4 cellular contexts compared by ENCODE assay signal in the genomic region with DNA sequence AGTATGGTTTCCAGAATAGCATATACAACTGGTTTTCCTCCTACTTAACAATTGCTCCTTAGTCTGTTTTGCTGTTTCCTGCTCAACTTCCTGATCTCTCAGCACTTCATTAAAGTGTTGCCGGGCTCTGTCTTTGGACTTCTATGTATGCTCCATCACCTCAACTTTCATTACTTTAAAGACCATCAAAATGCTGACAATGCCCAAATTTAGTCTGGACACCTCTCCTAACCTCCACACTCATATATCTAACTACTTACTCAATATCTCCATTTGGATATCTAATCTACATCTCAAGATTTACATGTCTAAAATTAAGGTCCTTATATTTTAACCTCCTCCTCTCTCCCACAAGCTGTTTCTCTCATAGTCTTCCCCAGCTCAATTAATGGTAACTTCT.
TF ChIP-seq lines count a peak whose summit lies in the region.

No MANE protein-coding gene starts in this region.

TF ChIP-seq in HepG2, 621 proteins besides CTCF, POLR2A, EP300 and RAD21:
- TF ChIP-seq, protein P1, sequence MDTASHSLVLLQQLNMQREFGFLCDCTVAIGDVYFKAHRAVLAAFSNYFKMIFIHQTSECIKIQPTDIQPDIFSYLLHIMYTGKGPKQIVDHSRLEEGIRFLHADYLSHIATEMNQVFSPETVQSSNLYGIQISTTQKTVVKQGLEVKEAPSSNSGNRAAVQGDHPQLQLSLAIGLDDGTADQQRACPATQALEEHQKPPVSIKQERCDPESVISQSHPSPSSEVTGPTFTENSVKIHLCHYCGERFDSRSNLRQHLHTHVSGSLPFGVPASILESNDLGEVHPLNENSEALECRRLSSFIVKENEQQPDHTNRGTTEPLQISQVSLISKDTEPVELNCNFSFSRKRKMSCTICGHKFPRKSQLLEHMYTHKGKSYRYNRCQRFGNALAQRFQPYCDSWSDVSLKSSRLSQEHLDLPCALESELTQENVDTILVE (CRISPR knock-in tag; IDR thresholded peaks at IDR 0.05): no peak
- TF ChIP-seq ZNF674 (CRISPR knock-in tag; IDR thresholded peaks at IDR 0.05; ENCODE audit: low read depth): no peak
- peak; percentile 75 to 82 for TF ChIP-seq MAFK (conservative IDR thresholded peaks at IDR 0.05 in 1 of 2, IDR thresholded peaks at IDR 0.05 in 1 of 2; ENCODE audit: low read length in 2 of 2)
- peak; percentile 64 for TF ChIP-seq MAFF (IDR thresholded peaks at IDR 0.05; ENCODE audit: low read depth, low read length)
- no peak for TF ChIP-seq ZNF292 (CRISPR knock-in tag; IDR thresholded peaks at IDR 0.05; ENCODE audit: borderline replicate concordance, low read depth)
- TF ChIP-seq HDAC2 (CRISPR knock-in tag; IDR thresholded peaks at IDR 0.05): no peak

TF ChIP-seq in A549, 52 proteins besides CTCF, POLR2A, EP300 and RAD21:
- TF ChIP-seq JUNB (IDR thresholded peaks at IDR 0.05) (no peak), ESRRA (IDR thresholded peaks at IDR 0.05; ENCODE audit: borderline replicate concordance, low read length) (no peak), MAFK (IDR thresholded peaks at IDR 0.05; ENCODE audit: partially characterized antibody) (peak; percentile 68)
- TF ChIP-seq, protein P2, sequence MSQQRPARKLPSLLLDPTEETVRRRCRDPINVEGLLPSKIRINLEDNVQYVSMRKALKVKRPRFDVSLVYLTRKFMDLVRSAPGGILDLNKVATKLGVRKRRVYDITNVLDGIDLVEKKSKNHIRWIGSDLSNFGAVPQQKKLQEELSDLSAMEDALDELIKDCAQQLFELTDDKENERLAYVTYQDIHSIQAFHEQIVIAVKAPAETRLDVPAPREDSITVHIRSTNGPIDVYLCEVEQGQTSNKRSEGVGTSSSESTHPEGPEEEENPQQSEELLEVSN (IDR thresholded peaks at IDR 0.05; ENCODE audit: borderline replicate concordance, low read depth): no peak

TF ChIP-seq in IMR-90, 13 proteins besides CTCF, POLR2A, EP300 and RAD21:
- TF ChIP-seq MAFK (IDR thresholded peaks at IDR 0.05; ENCODE audit: low read depth, low read length) (peak; percentile 69), MAZ (IDR thresholded peaks at IDR 0.05; ENCODE audit: borderline replicate concordance, low read depth, low read length) (no peak)

TF ChIP-seq in K562, 482 proteins besides CTCF, POLR2A, EP300 and RAD21:
- TF ChIP-seq, protein P3, sequence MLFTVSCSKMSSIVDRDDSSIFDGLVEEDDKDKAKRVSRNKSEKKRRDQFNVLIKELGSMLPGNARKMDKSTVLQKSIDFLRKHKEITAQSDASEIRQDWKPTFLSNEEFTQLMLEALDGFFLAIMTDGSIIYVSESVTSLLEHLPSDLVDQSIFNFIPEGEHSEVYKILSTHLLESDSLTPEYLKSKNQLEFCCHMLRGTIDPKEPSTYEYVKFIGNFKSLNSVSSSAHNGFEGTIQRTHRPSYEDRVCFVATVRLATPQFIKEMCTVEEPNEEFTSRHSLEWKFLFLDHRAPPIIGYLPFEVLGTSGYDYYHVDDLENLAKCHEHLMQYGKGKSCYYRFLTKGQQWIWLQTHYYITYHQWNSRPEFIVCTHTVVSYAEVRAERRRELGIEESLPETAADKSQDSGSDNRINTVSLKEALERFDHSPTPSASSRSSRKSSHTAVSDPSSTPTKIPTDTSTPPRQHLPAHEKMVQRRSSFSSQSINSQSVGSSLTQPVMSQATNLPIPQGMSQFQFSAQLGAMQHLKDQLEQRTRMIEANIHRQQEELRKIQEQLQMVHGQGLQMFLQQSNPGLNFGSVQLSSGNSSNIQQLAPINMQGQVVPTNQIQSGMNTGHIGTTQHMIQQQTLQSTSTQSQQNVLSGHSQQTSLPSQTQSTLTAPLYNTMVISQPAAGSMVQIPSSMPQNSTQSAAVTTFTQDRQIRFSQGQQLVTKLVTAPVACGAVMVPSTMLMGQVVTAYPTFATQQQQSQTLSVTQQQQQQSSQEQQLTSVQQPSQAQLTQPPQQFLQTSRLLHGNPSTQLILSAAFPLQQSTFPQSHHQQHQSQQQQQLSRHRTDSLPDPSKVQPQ (CRISPR knock-in tag; IDR thresholded peaks at IDR 0.05; ENCODE audit: borderline replicate concordance): no peak
- peak; percentile 14; the same call in 1 of the 2 replicates for TF ChIP-seq MAFK (IDR thresholded peaks at IDR 0.05; ENCODE audit: low read length)
- peak; percentile 31; the same call in 1 of the 2 replicates for TF ChIP-seq MAFF (IDR thresholded peaks at IDR 0.05; ENCODE audit: low read length)
- TF ChIP-seq ZNF212 (CRISPR knock-in tag; IDR thresholded peaks at IDR 0.05): no peak
- TF ChIP-seq SNIP1 (IDR thresholded peaks at IDR 0.05; ENCODE audit: low read depth): no peak
- no peak for TF ChIP-seq NCOA6 (IDR thresholded peaks at IDR 0.05)
- TF ChIP-seq C11orf30 (IDR thresholded peaks at IDR 0.05; ENCODE audit: low read depth): peak; percentile 55
- TF ChIP-seq RBM15 (IDR thresholded peaks at IDR 0.05; ENCODE audit: insufficient read depth, low read length): no peak
- TF ChIP-seq, protein P4, sequence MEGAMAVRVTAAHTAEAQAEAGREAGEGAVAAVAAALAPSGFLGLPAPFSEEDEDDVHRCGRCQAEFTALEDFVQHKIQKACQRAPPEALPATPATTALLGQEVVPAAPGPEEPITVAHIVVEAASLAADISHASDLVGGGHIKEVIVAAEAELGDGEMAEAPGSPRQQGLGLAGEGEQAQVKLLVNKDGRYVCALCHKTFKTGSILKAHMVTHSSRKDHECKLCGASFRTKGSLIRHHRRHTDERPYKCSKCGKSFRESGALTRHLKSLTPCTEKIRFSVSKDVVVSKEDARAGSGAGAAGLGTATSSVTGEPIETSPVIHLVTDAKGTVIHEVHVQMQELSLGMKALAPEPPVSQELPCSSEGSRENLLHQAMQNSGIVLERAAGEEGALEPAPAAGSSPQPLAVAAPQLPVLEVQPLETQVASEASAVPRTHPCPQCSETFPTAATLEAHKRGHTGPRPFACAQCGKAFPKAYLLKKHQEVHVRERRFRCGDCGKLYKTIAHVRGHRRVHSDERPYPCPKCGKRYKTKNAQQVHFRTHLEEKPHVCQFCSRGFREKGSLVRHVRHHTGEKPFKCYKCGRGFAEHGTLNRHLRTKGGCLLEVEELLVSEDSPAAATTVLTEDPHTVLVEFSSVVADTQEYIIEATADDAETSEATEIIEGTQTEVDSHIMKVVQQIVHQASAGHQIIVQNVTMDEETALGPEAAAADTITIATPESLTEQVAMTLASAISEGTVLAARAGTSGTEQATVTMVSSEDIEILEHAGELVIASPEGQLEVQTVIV (CRISPR knock-in tag; IDR thresholded peaks at IDR 0.05; ENCODE audit: borderline replicate concordance): no peak
- TF ChIP-seq, protein P5, sequence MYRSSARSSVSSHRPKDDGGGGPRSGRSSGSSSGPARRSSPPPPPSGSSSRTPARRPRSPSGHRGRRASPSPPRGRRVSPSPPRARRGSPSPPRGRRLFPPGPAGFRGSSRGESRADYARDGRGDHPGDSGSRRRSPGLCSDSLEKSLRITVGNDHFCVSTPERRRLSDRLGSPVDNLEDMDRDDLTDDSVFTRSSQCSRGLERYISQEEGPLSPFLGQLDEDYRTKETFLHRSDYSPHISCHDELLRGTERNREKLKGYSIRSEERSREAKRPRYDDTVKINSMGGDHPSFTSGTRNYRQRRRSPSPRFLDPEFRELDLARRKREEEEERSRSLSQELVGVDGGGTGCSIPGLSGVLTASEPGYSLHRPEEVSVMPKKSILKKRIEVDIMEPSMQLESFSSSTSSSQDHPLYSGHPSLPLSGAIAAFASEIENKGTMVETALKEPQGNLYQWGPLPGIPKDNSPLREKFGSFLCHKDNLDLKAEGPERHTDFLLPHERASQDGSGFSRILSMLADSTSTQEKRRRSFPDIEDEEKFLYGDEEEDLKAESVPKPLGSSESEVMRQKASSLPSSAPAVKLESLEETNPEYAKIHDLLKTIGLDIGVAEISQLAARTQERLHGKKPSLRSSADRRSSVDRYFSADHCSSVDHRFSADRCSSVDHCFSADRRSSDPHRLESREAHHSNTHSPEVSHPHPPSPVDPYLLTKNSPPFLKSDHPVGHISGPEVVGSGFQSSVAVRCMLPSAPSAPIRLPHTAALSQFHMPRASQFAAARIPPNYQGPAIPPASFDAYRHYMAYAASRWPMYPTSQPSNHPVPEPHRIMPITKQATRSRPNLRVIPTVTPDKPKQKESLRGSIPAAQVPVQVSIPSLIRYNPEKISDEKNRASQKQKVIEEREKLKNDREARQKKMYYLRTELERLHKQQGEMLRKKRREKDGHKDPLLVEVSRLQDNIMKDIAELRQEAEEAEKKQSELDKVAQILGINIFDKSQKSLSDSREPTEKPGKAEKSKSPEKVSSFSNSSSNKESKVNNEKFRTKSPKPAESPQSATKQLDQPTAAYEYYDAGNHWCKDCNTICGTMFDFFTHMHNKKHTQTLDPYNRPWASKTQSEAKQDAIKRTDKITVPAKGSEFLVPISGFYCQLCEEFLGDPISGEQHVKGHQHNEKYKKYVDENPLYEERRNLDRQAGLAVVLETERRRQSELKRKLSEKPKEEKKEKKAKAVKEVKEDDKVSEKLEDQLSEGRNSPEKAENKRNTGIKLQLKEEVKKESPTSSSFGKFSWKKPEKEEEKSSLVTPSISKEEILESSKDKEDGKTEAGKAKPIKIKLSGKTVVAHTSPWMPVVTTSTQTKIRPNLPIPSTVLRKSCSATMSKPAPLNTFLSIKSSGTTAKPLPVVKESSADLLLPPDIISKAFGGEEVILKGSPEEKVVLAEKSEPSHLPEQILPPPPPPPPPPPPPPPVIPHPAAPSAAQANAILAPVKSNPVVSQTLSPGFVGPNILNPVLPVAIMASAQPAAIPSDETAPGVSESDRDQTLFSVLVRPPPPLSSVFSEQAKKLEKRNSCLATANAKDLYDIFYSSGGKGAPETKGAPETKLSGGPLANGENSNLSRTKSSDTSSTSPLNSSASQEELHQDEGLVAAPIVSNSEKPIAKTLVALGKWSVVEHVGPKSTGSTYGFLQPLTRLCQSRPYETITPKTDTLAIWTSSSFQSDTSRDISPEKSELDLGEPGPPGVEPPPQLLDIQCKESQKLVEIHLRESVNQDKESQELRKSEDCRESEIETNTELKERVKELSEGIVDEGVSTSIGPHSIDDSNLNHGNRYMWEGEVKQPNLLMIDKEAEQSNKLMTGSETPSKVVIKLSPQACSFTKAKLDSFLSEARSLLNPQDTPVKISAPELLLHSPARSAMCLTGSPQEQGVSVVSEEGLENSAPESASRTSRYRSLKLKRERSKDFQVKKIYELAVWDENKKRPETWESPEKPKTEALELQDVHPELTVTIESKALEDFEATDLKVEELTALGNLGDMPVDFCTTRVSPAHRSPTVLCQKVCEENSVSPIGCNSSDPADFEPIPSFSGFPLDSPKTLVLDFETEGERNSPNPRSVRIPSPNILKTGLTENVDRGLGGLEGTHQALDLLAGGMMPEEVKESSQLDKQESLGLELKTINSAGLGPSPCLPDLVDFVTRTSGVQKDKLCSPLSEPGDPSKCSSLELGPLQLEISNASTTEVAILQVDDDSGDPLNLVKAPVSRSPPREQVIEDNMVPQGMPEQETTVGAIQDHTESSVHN (IDR thresholded peaks at IDR 0.05; ENCODE audit: borderline replicate concordance in 1 of 2, low read depth in 1 of 2): no peak
- peak; percentile 77 for TF ChIP-seq ZNF316 (IDR thresholded peaks at IDR 0.05)
- TF ChIP-seq, protein P6, sequence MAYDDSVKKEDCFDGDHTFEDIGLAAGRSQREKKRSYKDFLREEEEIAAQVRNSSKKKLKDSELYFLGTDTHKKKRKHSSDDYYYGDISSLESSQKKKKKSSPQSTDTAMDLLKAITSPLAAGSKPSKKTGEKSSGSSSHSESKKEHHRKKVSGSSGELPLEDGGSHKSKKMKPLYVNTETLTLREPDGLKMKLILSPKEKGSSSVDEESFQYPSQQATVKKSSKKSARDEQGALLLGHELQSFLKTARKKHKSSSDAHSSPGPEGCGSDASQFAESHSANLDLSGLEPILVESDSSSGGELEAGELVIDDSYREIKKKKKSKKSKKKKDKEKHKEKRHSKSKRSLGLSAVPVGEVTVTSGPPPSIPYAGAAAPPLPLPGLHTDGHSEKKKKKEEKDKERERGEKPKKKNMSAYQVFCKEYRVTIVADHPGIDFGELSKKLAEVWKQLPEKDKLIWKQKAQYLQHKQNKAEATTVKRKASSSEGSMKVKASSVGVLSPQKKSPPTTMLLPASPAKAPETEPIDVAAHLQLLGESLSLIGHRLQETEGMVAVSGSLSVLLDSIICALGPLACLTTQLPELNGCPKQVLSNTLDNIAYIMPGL (CRISPR knock-in tag; IDR thresholded peaks at IDR 0.05): no peak
- TF ChIP-seq LEF1 (IDR thresholded peaks at IDR 0.05): no peak
- TF ChIP-seq MAFG (tag; conservative IDR thresholded peaks at IDR 0.05): peak; percentile 41
